ENCODE assay signal across 8 cellular contexts in the genomic region with DNA sequence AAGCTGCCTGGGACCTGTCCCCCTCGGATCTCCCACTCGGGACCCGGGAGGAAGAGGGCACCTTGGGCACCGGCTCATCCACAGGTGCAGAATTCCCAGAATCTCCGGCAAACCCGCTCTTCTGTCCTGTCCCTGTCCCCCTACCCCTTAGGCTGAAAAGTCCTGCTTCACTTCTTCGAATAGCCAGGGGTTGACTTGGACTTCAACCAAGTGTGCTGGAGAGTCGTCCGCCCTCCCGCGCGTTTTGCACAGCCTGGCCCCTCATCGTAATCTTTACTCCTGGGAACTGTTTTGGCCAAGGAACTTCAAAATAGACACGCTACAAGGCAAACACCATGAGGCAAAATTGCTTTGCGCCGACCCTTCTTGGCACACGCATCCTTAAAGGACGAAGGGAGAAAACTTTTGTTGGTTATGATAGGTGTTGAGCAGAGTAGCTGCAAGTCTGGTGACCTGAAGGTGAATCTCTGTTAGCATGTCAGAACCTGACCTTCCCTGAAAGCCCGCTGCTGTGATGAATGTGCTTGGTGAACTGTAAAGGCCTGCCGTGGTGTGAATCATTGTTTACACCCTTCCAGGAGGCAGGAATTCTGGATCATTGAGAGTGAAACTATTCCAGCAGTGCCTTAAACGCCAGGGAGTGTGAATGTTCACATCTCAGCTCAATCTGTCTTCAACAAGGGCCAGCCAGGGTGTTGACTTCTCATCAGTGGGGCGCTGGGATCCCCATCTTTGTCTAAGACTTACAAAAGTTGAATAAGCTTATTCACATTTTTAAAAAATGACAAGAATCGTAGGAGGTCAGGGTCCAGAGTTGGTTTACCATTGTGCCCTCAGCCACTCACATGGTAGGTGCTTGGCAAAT. TPM values are rescaled to one million over a fixed set of nuclear protein-coding genes. Genes with fewer than 3 reads are reported as not detected.
DNase-seq lines count a peak whose midpoint lies in the region; ATAC-seq and TF ChIP-seq lines count a peak whose summit lies in the region.

No MANE protein-coding gene starts in this region.

- POLR2A ChIA-PET in A673 (lab: Charles Lee; ENCODE audit: low non-redundant PET) (no interaction called here), RWPE1 (lab: Yijun Ruan, JAX; ENCODE audit: low non-redundant PET) (interaction anchor here (0.5 kb wide), 1 partner anchor 106 kb away, joined by 3 read pairs; no protein-coding TSS in a partner anchor)

- CTCF ChIA-PET in A673 (lab: Charles Lee): no interaction called here
- CTCF ChIA-PET in RWPE1 (lab: Yijun Ruan, JAX): interaction anchor here (0.6 to 0.7 kb wide), 2 partner anchors 62 to 124 kb away, joined by 4 to 5 read pairs; no protein-coding TSS in a partner anchor

- H3K36me3 ChIP-seq in A673 (ENCODE audit: insufficient read depth, low read length, poor library complexity, severe bottlenecking) (no peaks in the 10 kb centered on the region), heart right ventricle (no peaks in the 10 kb centered on the region), sigmoid colon (no peaks in the 10 kb centered on the region)

- no peaks in the 10 kb centered on the region for H3K27me3 ChIP-seq in A673 (replicated peaks; ENCODE audit: insufficient read depth, low read depth, low read length, poor library complexity)
- peaks cover 0 to 41% (median 19%) of the 10 kb centered on the region in 7 donors for H3K27me3 ChIP-seq in heart right ventricle
- H3K27me3 ChIP-seq in sigmoid colon: peaks cover 0 to 27% (median 5%) of the 10 kb centered on the region in 3 donors

- peaks cover 4% of the 10 kb centered on the region for H3K4me1 ChIP-seq in A673 (ENCODE audit: insufficient read depth, low read length, poor library complexity, severe bottlenecking)
- H3K4me1 ChIP-seq in heart right ventricle: peaks cover 0 to 22% (median 8%) of the 10 kb centered on the region in 9 donors
- peaks cover 0 to 6% (median 5%) of the 10 kb centered on the region in 4 donors for H3K4me1 ChIP-seq in sigmoid colon

- intact Hi-C loops in A673 (cut with micrococcal nuclease; ENCODE audit: unreplicated experiment): no loop called here
- intact Hi-C loops in heart right ventricle (cut with DNase I): loop anchor here in 4 of 10 donors (10.0 kb wide), 2 partner anchors 87 to 127 kb away; no protein-coding TSS in a partner anchor
- intact Hi-C loops in sigmoid colon (cut with DNase I): no loop called here

- TF ChIP-seq EP300 in sigmoid colon (IDR thresholded peaks at IDR 0.05): no peak

- no peak overlapping the region for H3K27ac ChIP-seq in A673 (ENCODE audit: low read depth, low read length, poor library complexity, severe bottlenecking)
- H3K27ac ChIP-seq in RWPE1: peak overlapping the region; percentile 99
- H3K27ac ChIP-seq in heart right ventricle: peak overlapping the region in 1 of 10 donors; percentile 26
- no peak overlapping the region for H3K27ac ChIP-seq in sigmoid colon

- TF ChIP-seq CTCF in A673 (conservative IDR thresholded peaks at IDR 0.05; ENCODE audit: low read depth, low read length) (no peak), GM12875 (IDR thresholded peaks at IDR 0.05; ENCODE audit: borderline replicate concordance, insufficient read depth, low read depth, low read length) (no peak), RWPE1 (conservative IDR thresholded peaks at IDR 0.05; ENCODE audit: low read depth) (no peak), heart right ventricle (IDR thresholded peaks at IDR 0.05) (peak in 1 of 9 donors; percentile 2), sigmoid colon (IDR thresholded peaks at IDR 0.05) (no peak)

- 27 to 31% methylated on average over 23 of the region's 23 CpGs for WGBS in heart right ventricle, 2 donors
- WGBS in sigmoid colon, 2 donors: 14 to 42% methylated on average over 23 of the region's 23 CpGs

- H3K9me3 ChIP-seq in A673 (ENCODE audit: low read depth, low read length, poor library complexity, severe bottlenecking) (no peaks in the 10 kb centered on the region), heart right ventricle (peaks cover 0 to 20% (median 5%) of the 10 kb centered on the region in 11 donors), sigmoid colon (peaks cover 0 to 4% (median 0%) of the 10 kb centered on the region in 4 donors)

- no TSS peak for BruUV-seq in A673 (replicated peaks; lab: Mats Ljungman, UMichigan)

- ATAC-seq in heart right ventricle (peak in 6 of 8 donors; percentile 13 to 35 (median 26)), GM18868 (IDR thresholded peaks at IDR 0.05; ENCODE audit: unreplicated experiment) (no peak), HG02571 (IDR thresholded peaks at IDR 0.05; ENCODE audit: unreplicated experiment) (no peak)

- DNase-seq in A673 (ENCODE audit: low spot score): no peak
- peak; percentile 96 for DNase-seq in RWPE1 (ENCODE audit: low spot score)
- peak in 1 of 2 donors; percentile 21 for DNase-seq in heart right ventricle
- DNase-seq in sigmoid colon: no peak
- DNase-seq in activated CD4-positive, alpha-beta T cell treated with anti-CD3 and anti-CD28 coated beads, Interleukin-2, amount 50 U/mL, for 4 hours: no peak

- H3K4me3 ChIP-seq in A673 (ENCODE audit: low read depth, low read length, poor library complexity, severe bottlenecking) (peak overlapping the region; percentile 52), GM12875 (ENCODE audit: low read depth, low read length) (peak overlapping the region; percentile 34), heart right ventricle (peak overlapping the region in 9 of 10 donors; percentile 44 to 63 (median 52)), sigmoid colon (peak overlapping the region in 3 of 4 donors; percentile 31 to 34 (median 33))

- TF ChIP-seq POLR2A in sigmoid colon (IDR thresholded peaks at IDR 0.05): no peak

RNA-seq across cellular contexts. Expression of gene RAPGEF5, which starts 0.6 kb away (rescaled TPM):
- 10.7 and 14.9 TPM in 2 replicates for total RNA-seq in A673 (2021)
- total RNA-seq in heart right ventricle: 10 to 100 TPM in 9 of 10 donors, 1 to 10 TPM in 1; 9.2 to 33.3 (median 15.3) TPM
- 1 to 10 TPM; 4.3 to 5.7 TPM for polyA plus RNA-seq in heart right ventricle
- total RNA-seq in sigmoid colon: 10 to 100 TPM; 10.3 to 17.9 (median 15.7) TPM
- polyA plus RNA-seq in sigmoid colon: 10 to 100 TPM in 1 of 3 donors, 1 to 10 TPM in 2; 6.0 to 12.6 (median 8.8) TPM

Comparison
In these comparisons a context has a peak if more than half of its experiments do, and no peak if none do; other contexts are left out.
1. ATAC-seq: peak in heart right ventricle (6 of 8); none in GM18868 (single experiment) and HG02571 (single experiment).
2. Peak in every context shown above with its lines, with median percentiles within 50 percentile points of each other: H3K4me3 ChIP-seq.